ENCODE assay signal across 21 cellular contexts in genomic region chr1:81617308-81618027, GRCh38.
DNase-seq lines count a peak whose midpoint lies in the region; ATAC-seq and TF ChIP-seq lines count a peak whose summit lies in the region.
"Had no signal": no experiment of that assay in that cellular context is flagged by ENCODE, and none has a peak within 500 bp of the region (broad histone marks: within the 10 kb centered on the region; RNA-seq: fewer than 3 reads in every experiment).

No MANE protein-coding gene starts in this region.

- no peaks in the 10 kb centered on the region; the same call in 1 of the 2 replicates for H3K27me3 Mint-ChIP-seq in HFFc6 (ENCODE audit: insufficient read depth)
- H3K27me3 Mint-ChIP-seq: stimulated activated naive CD8-positive, alpha-beta T cell treated with anti-CD3 and anti-CD28 coated beads, Interleukin-15, amount 100 ng/mL, for 72 hours; T-helper 17 cell had no signal

- TF ChIP-seq CTCF in right atrium auricular region (IDR thresholded peaks at IDR 0.05) = no peak
- no peak for TF ChIP-seq CTCF in HFFc6 (IDR thresholded peaks at IDR 0.05)

- DNase-seq in left ventricle myocardium superior (no peak), right atrium auricular region (ENCODE audit: low spot score) (no peak), NOMO-1 (lab: John Stamatoyannopoulos, UW; ENCODE audit: unreplicated experiment in 2 of 2) (peak; percentile 26 to 63), fibroblast of gingiva (ENCODE audit: low read depth) (peak; percentile 46), stromal cell of bone marrow (ENCODE audit: low read depth) (peak; percentile 6), HFFc6 (no peak), posterior vena cava (ENCODE audit: low spot score) (no peak), hippocampal formation (lab: John Stamatoyannopoulos, UW) (no peak)
- DNase-seq: activated CD4-positive, CD25-positive, alpha-beta regulatory T cell; activated CD8-positive, alpha-beta memory T cell treated with anti-CD3 and anti-CD28 coated beads, Interleukin-2, amount 50 U/mL, for 4 hours; activated naive CD4-positive, alpha-beta T cell treated with anti-CD3 and anti-CD28 coated beads for 36 hours; dermis blood vessel endothelial cell; NCI-H187; NCI-H526 treated with DMSO at 0.1 percent for 48 hours; Peyer's patch; stimulated activated naive CD8-positive, alpha-beta T cell treated with anti-CD3 and anti-CD28 coated beads, Interleukin-15, amount 100 ng/mL, for 72 hours; T-helper 17 cell had no signal

- H3K4me3 Mint-ChIP-seq in HFFc6 = no peak overlapping the region
- H3K4me3 Mint-ChIP-seq: activated naive CD4-positive, alpha-beta T cell treated with anti-CD3 and anti-CD28 coated beads for 36 hours; stimulated activated naive CD8-positive, alpha-beta T cell treated with anti-CD3 and anti-CD28 coated beads, Interleukin-15, amount 100 ng/mL, for 72 hours; T-helper 17 cell had no signal

- no peaks in the 10 kb centered on the region for H3K9me3 ChIP-seq in right atrium auricular region
- H3K9me3 ChIP-seq: A549, Peyer's patch had no signal

- intact Hi-C loops in left ventricle myocardium superior (cut with micrococcal nuclease) (no loop called here), posterior vena cava (cut with DNase I) (no loop called here)

- no peak overlapping the region for H3K27ac ChIP-seq in right atrium auricular region
- H3K27ac ChIP-seq: A549, HL-60, Peyer's patch had no signal

- no peaks in the 10 kb centered on the region for H3K4me1 ChIP-seq in right atrium auricular region
- H3K4me1 ChIP-seq: A549, Peyer's patch had no signal

- H3K36me3 Mint-ChIP-seq in HFFc6 (ENCODE audit: low read depth) = peaks cover 4% of the 10 kb centered on the region; the same call in 1 of the 2 replicates

- H3K36me3 ChIP-seq in right atrium auricular region = no peaks in the 10 kb centered on the region
- H3K36me3 ChIP-seq: Peyer's patch had no signal

- no peak overlapping the region for H3K4me3 ChIP-seq in right atrium auricular region
- H3K4me3 ChIP-seq: A549, Peyer's patch had no signal

- no peaks in the 10 kb centered on the region for H3K27me3 ChIP-seq in right atrium auricular region
- H3K27me3 ChIP-seq: Peyer's patch had no signal

- H3K4me1 Mint-ChIP-seq in HFFc6 (ENCODE audit: low read depth) = no peaks in the 10 kb centered on the region
- H3K4me1 Mint-ChIP-seq: stimulated activated naive CD8-positive, alpha-beta T cell treated with anti-CD3 and anti-CD28 coated beads, Interleukin-15, amount 100 ng/mL, for 72 hours; T-helper 17 cell had no signal

- no peaks in the 10 kb centered on the region for H3K9me3 Mint-ChIP-seq in HFFc6

- H3K27ac Mint-ChIP-seq in HFFc6 = no peak overlapping the region
- H3K27ac Mint-ChIP-seq: activated naive CD4-positive, alpha-beta T cell treated with anti-CD3 and anti-CD28 coated beads for 36 hours; stimulated activated naive CD8-positive, alpha-beta T cell treated with anti-CD3 and anti-CD28 coated beads, Interleukin-15, amount 100 ng/mL, for 72 hours; T-helper 17 cell had no signal

- peak; percentile 58 for ATAC-seq in left ventricle myocardium superior
- ATAC-seq: A549; esophagus mucosa; left lobe of liver; stimulated activated naive CD8-positive, alpha-beta T cell treated with anti-CD3 and anti-CD28 coated beads, Interleukin-15, amount 100 ng/mL, for 72 hours; T-helper 17 cell had no signal

Comparison
In these comparisons a context has a peak if more than half of its experiments do, and no peak if none do; other contexts are left out.
1. DNase-seq: peak in NOMO-1 (2 of 2), fibroblast of gingiva (single experiment) and stromal cell of bone marrow (single experiment); none in left ventricle myocardium superior (single experiment), right atrium auricular region (single experiment), HFFc6 (single experiment), posterior vena cava (single experiment) and hippocampal formation (0 of 2).